In the genomic region with DNA sequence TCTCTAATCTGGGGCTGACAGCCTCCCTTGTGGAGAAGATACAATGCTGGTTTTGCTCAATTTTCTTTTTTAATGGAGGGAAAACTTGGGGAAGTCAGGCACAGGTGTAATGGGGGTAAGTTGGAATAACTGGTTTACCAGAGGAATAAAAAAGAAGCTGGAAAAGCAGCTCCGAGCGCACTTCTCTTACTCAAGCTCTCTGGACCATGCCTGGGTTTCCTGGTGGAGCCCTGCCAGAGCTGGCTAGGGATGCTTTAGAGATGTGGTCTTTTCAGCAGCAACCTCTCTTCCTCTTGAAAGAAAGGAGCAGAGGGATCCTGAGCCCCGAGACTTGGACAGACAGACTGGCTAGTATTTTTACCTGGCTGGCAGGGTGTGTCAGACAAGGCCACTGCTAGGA, we compare ENCODE assay signal across 31 cellular contexts. TPM values are rescaled to one million over a fixed set of nuclear protein-coding genes. Genes with fewer than 3 reads are reported as not detected.
"Had no signal": no experiment of that assay in that cellular context is flagged by ENCODE, and none has a peak within 500 bp of the region (broad histone marks: within the 10 kb centered on the region; RNA-seq: fewer than 3 reads in every experiment).

No MANE protein-coding gene starts in this region.

- H3K9ac ChIP-seq: SK-N-SH had no signal

- H3K4me3 ChIP-seq: MG63, Peyer's patch, SJSA1 had no signal

- H3K36me3 ChIP-seq: MG63, Peyer's patch, SJSA1 had no signal

- ATAC-seq: PC-3 had no signal

- H3K4me1 ChIP-seq: SJSA1 had no signal

- H3K9me3 ChIP-seq: MG63, Peyer's patch, SJSA1, SK-N-SH had no signal

- H3K4me2 ChIP-seq: SK-N-SH had no signal

- H3K27ac ChIP-seq: Peyer's patch, SJSA1 had no signal

- DNase-seq: Kasumi-1, KG1, MG63, NCI-H1092, NCI-H1105, NCI-H1417 treated with DMSO at 0.1 percent for 48 hours, NCI-H1436 treated with DMSO at 0.1 percent for 48 hours, NCI-H1694 treated with DMSO at 0.1 percent for 48 hours, NCI-H187 treated with DMSO at 0.1 percent for 48 hours, NCI-H2029 treated with DMSO at 0.1 percent for 48 hours, NCI-H2081 treated with DMSO at 0.1 percent for 48 hours, NCI-H2107, NCI-H2171, NCI-H226, NCI-H446 treated with DMSO at 0.1 percent for 48 hours, NCI-H510A, NCI-H524, NCI-H526, NCI-H69, NCI-H748 treated with DMSO at 0.1 percent for 48 hours, NCI-H82, OCI-M1, PC-3, Peyer's patch, Right ventricle myocardium superior, RPMI8226, SHP77 treated with DMSO at 0.1 percent for 48 hours, SK-N-SH, SW 1271 had no signal

RNA-seq across cellular contexts. Expression of gene KCNA5, which starts 3.9 kb away (rescaled TPM):
- total RNA-seq: M059J, PC-3, SJSA1 had no signal
- polyA plus RNA-seq: SK-N-SH had no signal
